Comparison of ENCODE assay signal across 14 cellular contexts in the genomic region with DNA sequence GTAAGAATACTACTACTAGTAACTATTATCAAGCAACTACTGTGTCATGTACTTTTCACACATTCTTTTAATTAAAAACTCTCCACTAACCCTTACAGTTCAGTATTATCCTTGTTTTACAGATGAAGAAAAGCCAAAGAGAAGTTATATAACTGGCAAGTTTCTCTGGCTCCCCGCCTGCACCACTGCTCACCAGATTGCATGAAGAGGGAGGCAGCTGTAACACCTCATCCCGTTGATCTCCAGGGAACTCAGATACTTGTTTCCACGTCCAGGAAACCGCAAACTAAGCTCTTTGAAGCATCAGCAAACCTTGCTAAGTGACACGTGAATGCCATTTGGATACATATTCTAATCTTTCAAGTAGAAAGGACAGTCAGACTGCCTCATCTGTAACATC.
"Had no signal": no experiment of that assay in that cellular context is flagged by ENCODE, and none has a peak within 500 bp of the region (broad histone marks: within the 10 kb centered on the region; RNA-seq: fewer than 3 reads in every experiment).

No MANE protein-coding gene starts in this region.

- H3K27me3 ChIP-seq: brain microvascular endothelial cell, hepatocyte, transverse colon had no signal

- H3K9me3 ChIP-seq: psoas muscle, transverse colon had no signal

- H3K4me1 ChIP-seq: psoas muscle, transverse colon had no signal

- H3K27ac ChIP-seq: brain microvascular endothelial cell, epithelial cell of prostate, hepatocyte, psoas muscle, transverse colon had no signal

- ATAC-seq: psoas muscle; SK-N-SH treated with all-trans-retinoic acid at 6 μM for 48 hours; stimulated activated memory B cell treated with anti-CD40 and anti-IgM and Interleukin-4, amounts not matched to agents 10 μg/mL and 1 μg/mL and 100 μg/mL, for 72 hours had no signal

- H3K4me3 ChIP-seq: hepatocyte, psoas muscle, transverse colon had no signal

- DNase-seq: activated CD4-positive, CD25-positive, alpha-beta regulatory T cell treated with anti-CD3 and anti-CD28 coated beads, Interleukin-2, amount 50 U/mL, for 72 hours; activated naive CD4-positive, alpha-beta T cell; anterior cingulate cortex; brain microvascular endothelial cell; dermis blood vessel endothelial cell; kidney; psoas muscle; T-helper 1 cell; T1000; transverse colon had no signal
